ENCODE assay signal across 30 cellular contexts in genomic region chr22:44576311-44577260, GRCh38.
A peak's percentile ranks its signal among the peaks of the same experiment; 100 is the strongest.
DNase-seq lines count a peak whose midpoint lies in the region; ATAC-seq and TF ChIP-seq lines count a peak whose summit lies in the region.
"Had no signal": no experiment of that assay in that cellular context is flagged by ENCODE, and none has a peak within 500 bp of the region (broad histone marks: within the 10 kb centered on the region; RNA-seq: fewer than 3 reads in every experiment).

No MANE protein-coding gene starts in this region.

- intact Hi-C loops in activated CD4-positive, alpha-beta memory T cell treated with anti-CD3 and anti-CD28 coated beads for 36 hours (cut with micrococcal nuclease): no loop called here
- intact Hi-C loops in left lung (cut with DNase I): no loop called here

- no peak for TF ChIP-seq POLR2A in Peyer's patch (IDR thresholded peaks at IDR 0.05)
- TF ChIP-seq POLR2A in suprapubic skin (IDR thresholded peaks at IDR 0.05): no peak

- no peak overlapping the region for H3K4me3 Mint-ChIP-seq in activated CD4-positive, alpha-beta memory T cell treated with anti-CD3 and anti-CD28 coated beads for 36 hours
- no peak overlapping the region for H3K4me3 Mint-ChIP-seq in activated CD4-positive, alpha-beta memory T cell treated with anti-CD3 and anti-CD28 coated beads, Interleukin-2, amount 10 ng/mL, durations not matched to agents 7 days and 5 days
- H3K4me3 Mint-ChIP-seq: activated CD4-positive, alpha-beta T cell treated with anti-CD3 and anti-CD28 coated beads, Interleukin-2, amount 10 ng/mL, durations not matched to agents 24 days and 14 days; activated T-helper 1 cell treated with anti-CD3 and anti-CD28 coated beads, Interleukin-12 subunit alpha, Interleukin-12 subunit beta, Interleukin-2, Interleukin-4 antibody, amounts not matched to agents 30 ng/mL and 10 ng/mL and 1 ng/mL, durations not matched to agents 14 hours and 24 hours and 36 hours; CD14-positive monocyte; natural killer cell; stimulated activated memory B cell treated with anti-CD40 and anti-IgM and Interleukin-4, amounts not matched to agents 10 μg/mL and 1 μg/mL and 100 μg/mL, for 72 hours had no signal

- TF ChIP-seq CTCF in Peyer's patch (IDR thresholded peaks at IDR 0.05) (no peak), left lung (IDR thresholded peaks at IDR 0.05) (no peak), suprapubic skin (IDR thresholded peaks at IDR 0.05) (no peak)

- H3K4me1 ChIP-seq in Peyer's patch: no peaks in the 10 kb centered on the region
- H3K4me1 ChIP-seq in left lung: no peaks in the 10 kb centered on the region
- peaks cover 13% of the 10 kb centered on the region for H3K4me1 ChIP-seq in suprapubic skin
- H3K4me1 ChIP-seq: upper lobe of left lung had no signal

- no peaks in the 10 kb centered on the region for H3K36me3 Mint-ChIP-seq in activated CD4-positive, alpha-beta memory T cell treated with anti-CD3 and anti-CD28 coated beads for 36 hours
- no peaks in the 10 kb centered on the region for H3K36me3 Mint-ChIP-seq in activated CD4-positive, alpha-beta memory T cell treated with anti-CD3 and anti-CD28 coated beads, Interleukin-2, amount 10 ng/mL, durations not matched to agents 7 days and 5 days (ENCODE audit: low read depth)
- H3K36me3 Mint-ChIP-seq: CD14-positive monocyte; natural killer cell; stimulated activated memory B cell treated with anti-CD40 and anti-IgM and Interleukin-4, amounts not matched to agents 10 μg/mL and 1 μg/mL and 100 μg/mL, for 72 hours had no signal

- POLR2A ChIA-PET in activated CD4-positive, alpha-beta memory T cell treated with anti-CD3 and anti-CD28 coated beads for 36 hours (lab: Charles Lee): no interaction called here
- POLR2A ChIA-PET in activated CD4-positive, alpha-beta memory T cell treated with anti-CD3 and anti-CD28 coated beads, Interleukin-2, amount 10 ng/mL, durations not matched to agents 7 days and 5 days (lab: Charles Lee): no interaction called here

- H3K27ac ChIP-seq in Peyer's patch: no peak overlapping the region
- H3K27ac ChIP-seq in left lung: no peak overlapping the region
- H3K27ac ChIP-seq in suprapubic skin: no peak overlapping the region
- H3K27ac ChIP-seq: brain microvascular endothelial cell, dorsolateral prefrontal cortex, GM23248, heart right ventricle, upper lobe of left lung had no signal

- H3K4me3 ChIP-seq in Peyer's patch (no peak overlapping the region), left lung (no peak overlapping the region), suprapubic skin (no peak overlapping the region)
- H3K4me3 ChIP-seq: dorsolateral prefrontal cortex, GM23248, heart right ventricle, lung, mucosa of descending colon, upper lobe of left lung had no signal

- no peaks in the 10 kb centered on the region for H3K9me3 ChIP-seq in Peyer's patch
- H3K9me3 ChIP-seq in left lung: no peaks in the 10 kb centered on the region
- no peaks in the 10 kb centered on the region for H3K9me3 ChIP-seq in suprapubic skin
- H3K9me3 ChIP-seq: heart right ventricle, mucosa of descending colon, upper lobe of left lung had no signal

- H3K27me3 ChIP-seq in Peyer's patch: no peaks in the 10 kb centered on the region
- peaks cover 0 to 56% of the 10 kb centered on the region in 2 donors for H3K27me3 ChIP-seq in left lung
- peaks cover 25% of the 10 kb centered on the region for H3K27me3 ChIP-seq in suprapubic skin
- H3K27me3 ChIP-seq: upper lobe of left lung had no signal

- H3K36me3 ChIP-seq in Peyer's patch: no peaks in the 10 kb centered on the region
- H3K36me3 ChIP-seq in left lung: no peaks in the 10 kb centered on the region
- no peaks in the 10 kb centered on the region for H3K36me3 ChIP-seq in suprapubic skin
- H3K36me3 ChIP-seq: brain microvascular endothelial cell, heart right ventricle, upper lobe of left lung had no signal

- no peak for TF ChIP-seq EP300 in suprapubic skin (IDR thresholded peaks at IDR 0.05)

- no peak overlapping the region for H3K27ac Mint-ChIP-seq in activated CD4-positive, alpha-beta memory T cell treated with anti-CD3 and anti-CD28 coated beads for 36 hours
- no peak overlapping the region for H3K27ac Mint-ChIP-seq in activated CD4-positive, alpha-beta memory T cell treated with anti-CD3 and anti-CD28 coated beads, Interleukin-2, amount 10 ng/mL, durations not matched to agents 7 days and 5 days
- H3K27ac Mint-ChIP-seq: activated CD4-positive, alpha-beta T cell treated with anti-CD3 and anti-CD28 coated beads, Interleukin-2, amount 10 ng/mL, durations not matched to agents 24 days and 14 days; activated T-helper 1 cell treated with anti-CD3 and anti-CD28 coated beads, Interleukin-12 subunit alpha, Interleukin-12 subunit beta, Interleukin-2, Interleukin-4 antibody, amounts not matched to agents 30 ng/mL and 10 ng/mL and 1 ng/mL, durations not matched to agents 14 hours and 24 hours and 36 hours; natural killer cell; stimulated activated memory B cell treated with anti-CD40 and anti-IgM and Interleukin-4, amounts not matched to agents 10 μg/mL and 1 μg/mL and 100 μg/mL, for 72 hours had no signal

- 78% methylated on average over 11 of the region's 15 CpGs for WGBS in suprapubic skin

- ATAC-seq in left lung (no peak), HG03571 (IDR thresholded peaks at IDR 0.05; ENCODE audit: unreplicated experiment) (no peak), HG03196 (IDR thresholded peaks at IDR 0.05; ENCODE audit: unreplicated experiment) (no peak)
- ATAC-seq: mucosa of descending colon; stimulated activated memory B cell treated with anti-CD40 and anti-IgM and Interleukin-4, amounts not matched to agents 10 μg/mL and 1 μg/mL and 100 μg/mL, for 72 hours had no signal

- no peaks in the 10 kb centered on the region for H3K9me3 Mint-ChIP-seq in activated CD4-positive, alpha-beta memory T cell treated with anti-CD3 and anti-CD28 coated beads for 36 hours
- no peaks in the 10 kb centered on the region for H3K9me3 Mint-ChIP-seq in activated CD4-positive, alpha-beta memory T cell treated with anti-CD3 and anti-CD28 coated beads, Interleukin-2, amount 10 ng/mL, durations not matched to agents 7 days and 5 days
- H3K9me3 Mint-ChIP-seq: activated CD4-positive, alpha-beta T cell treated with anti-CD3 and anti-CD28 coated beads, Interleukin-2, amount 10 ng/mL, durations not matched to agents 24 days and 14 days; activated T-helper 1 cell treated with anti-CD3 and anti-CD28 coated beads, Interleukin-12 subunit alpha, Interleukin-12 subunit beta, Interleukin-2, Interleukin-4 antibody, amounts not matched to agents 30 ng/mL and 10 ng/mL and 1 ng/mL, durations not matched to agents 14 hours and 24 hours and 36 hours; natural killer cell had no signal

- no peaks in the 10 kb centered on the region for H3K4me1 Mint-ChIP-seq in activated CD4-positive, alpha-beta memory T cell treated with anti-CD3 and anti-CD28 coated beads for 36 hours (ENCODE audit: low read depth)
- H3K4me1 Mint-ChIP-seq in activated CD4-positive, alpha-beta memory T cell treated with anti-CD3 and anti-CD28 coated beads, Interleukin-2, amount 10 ng/mL, durations not matched to agents 7 days and 5 days: no peaks in the 10 kb centered on the region
- H3K4me1 Mint-ChIP-seq: activated CD4-positive, alpha-beta T cell treated with anti-CD3 and anti-CD28 coated beads, Interleukin-2, amount 10 ng/mL, durations not matched to agents 24 days and 14 days; natural killer cell; stimulated activated memory B cell treated with anti-CD40 and anti-IgM and Interleukin-4, amounts not matched to agents 10 μg/mL and 1 μg/mL and 100 μg/mL, for 72 hours had no signal

- peaks cover 34% of the 10 kb centered on the region for H3K27me3 Mint-ChIP-seq in activated CD4-positive, alpha-beta memory T cell treated with anti-CD3 and anti-CD28 coated beads for 36 hours
- peaks cover 12% of the 10 kb centered on the region for H3K27me3 Mint-ChIP-seq in activated CD4-positive, alpha-beta memory T cell treated with anti-CD3 and anti-CD28 coated beads, Interleukin-2, amount 10 ng/mL, durations not matched to agents 7 days and 5 days

- CTCF ChIA-PET in activated CD4-positive, alpha-beta memory T cell treated with anti-CD3 and anti-CD28 coated beads for 36 hours (lab: Charles Lee): no interaction called here
- CTCF ChIA-PET in activated CD4-positive, alpha-beta memory T cell treated with anti-CD3 and anti-CD28 coated beads, Interleukin-2, amount 10 ng/mL, durations not matched to agents 7 days and 5 days (lab: Charles Lee): no interaction called here

- peak; percentile 1 for DNase-seq in activated CD4-positive, alpha-beta memory T cell treated with anti-CD3 and anti-CD28 coated beads for 36 hours
- DNase-seq in activated CD4-positive, alpha-beta memory T cell treated with anti-CD3 and anti-CD28 coated beads, Interleukin-2, amount 10 ng/mL, durations not matched to agents 7 days and 5 days: no peak
- DNase-seq in Peyer's patch (peak in 2 of 3 donors; percentile 33 to 34), left lung (peak; percentile 27 to 49), suprapubic skin (ENCODE audit: low spot score in 2 of 2) (peak; percentile 42 to 52), GM19238 (ENCODE audit: insufficient read length, low spot score) (no peak)
- DNase-seq: activated CD4-positive, alpha-beta T cell treated with anti-CD3 and anti-CD28 coated beads, Interleukin-2, amount 10 ng/mL, durations not matched to agents 24 days and 14 days; activated naive CD4-positive, alpha-beta T cell treated with anti-CD3 and anti-CD28 coated beads, Interleukin-2, amount 50 U/mL, for 16 hours; amygdala; brain microvascular endothelial cell; foreskin melanocyte; GM23248; heart right ventricle; KG1; kidney; natural killer cell; NCI-H1105 treated with DMSO at 0.1 percent for 48 hours; NCI-H2081; NCI-H2227 treated with DMSO at 0.1 percent for 48 hours; NCI-H526; SIG-M5 had no signal

Comparison
In these comparisons a context has a peak if more than half of its experiments do, and no peak if none do; other contexts are left out.
1. DNase-seq: peak in activated CD4-positive, alpha-beta memory T cell treated with anti-CD3 and anti-CD28 coated beads for 36 hours (single experiment), Peyer's patch (2 of 3), left lung (2 of 2) and suprapubic skin (2 of 2); none in activated CD4-positive, alpha-beta memory T cell treated with anti-CD3 and anti-CD28 coated beads, Interleukin-2, amount 10 ng/mL, durations not matched to agents 7 days and 5 days (single experiment) and GM19238 (single experiment).